Comparison of ENCODE assay signal across 25 cellular contexts in the genomic region with DNA sequence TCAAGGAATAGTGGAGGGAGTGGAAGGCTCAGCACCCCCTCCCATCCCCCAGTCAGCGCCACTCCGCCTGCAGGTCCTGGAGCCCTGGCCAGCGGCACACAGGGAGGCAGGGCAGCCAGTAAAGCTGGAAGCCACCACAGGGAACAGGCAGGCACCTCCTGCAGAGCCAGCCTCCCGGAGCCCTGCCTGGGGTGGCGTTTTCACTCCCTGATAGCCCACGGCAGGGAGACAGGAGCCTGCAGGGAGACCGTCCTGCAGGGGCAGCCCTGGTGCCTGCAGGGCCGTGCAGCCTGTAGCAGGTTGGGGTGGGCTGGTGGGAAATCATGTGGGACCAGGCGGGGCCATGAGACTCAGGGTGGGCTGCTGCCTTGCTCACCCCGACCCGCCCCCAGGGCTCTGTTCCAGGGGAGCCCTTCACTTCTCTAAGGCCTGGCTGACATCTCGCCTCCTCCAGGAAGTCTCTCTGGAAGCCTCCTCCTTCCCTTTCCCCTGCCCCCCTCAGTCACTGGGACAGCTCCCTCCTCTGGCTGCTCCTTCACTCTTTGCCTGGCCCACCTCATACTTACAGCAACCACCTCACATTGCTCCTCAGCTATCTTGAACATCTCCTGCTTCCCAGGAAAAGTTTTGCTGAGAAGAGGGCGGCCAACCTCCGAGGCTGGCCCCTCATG.
DNase-seq lines count a peak whose midpoint lies in the region; ATAC-seq, FAIRE-seq and TF ChIP-seq lines count a peak whose summit lies in the region.
"Had no signal": no experiment of that assay in that cellular context is flagged by ENCODE, and none has a peak within 500 bp of the region (broad histone marks: within the 10 kb centered on the region; RNA-seq: fewer than 3 reads in every experiment).

No MANE protein-coding gene starts in this region.

- no peak for TF ChIP-seq EP300 in K562 (IDR thresholded peaks at IDR 0.05; ENCODE audit: low read length)

- DNase-seq in Right ventricle myocardium inferior (ENCODE audit: missing footprints) (peak; percentile 26), right atrium auricular region (ENCODE audit: low spot score) (no peak), K562 (ENCODE audit: extremely low read depth in 1 of 4, low spot score in 3 of 4) (no peak), fibroblast of villous mesenchyme (ENCODE audit: low read depth) (no peak), RPMI8226 (no peak), mesendoderm (no peak)
- DNase-seq: ACHN, Calu3, DMS79 treated with DMSO at 0.1 percent for 48 hours, GF-D8, GOT3, HCEC 1CT, NCI-H1092, NCI-H1436 treated with DMSO at 0.1 percent for 48 hours, NCI-H187 treated with DMSO at 0.1 percent for 48 hours, NCI-H2171 treated with DMSO at 0.1 percent for 48 hours, NCI-H345, NCI-H524 treated with DMSO at 0.1 percent for 48 hours, NCI-H774, SHP77 had no signal

- H3K9ac ChIP-seq in K562 (ENCODE audit: insufficient read depth in 1 of 2, low read depth in 2 of 2, low read length in 2 of 2) (no peak overlapping the region), mesendoderm (ENCODE audit: low read length) (no peak overlapping the region)

- peaks cover 5% of the 10 kb centered on the region; the same call in 1 of the 2 replicates for H4K20me1 ChIP-seq in K562 (replicated peaks; ENCODE audit: control insufficient read depth, insufficient read depth, low read length)

- intact Hi-C loops in Right ventricle myocardium inferior (cut with DNase I), result loop anchor here (5.0 kb wide), 1 partner anchor 129 kb away; no protein-coding TSS in a partner anchor
- intact Hi-C loops in K562 (cut with micrococcal nuclease), result no loop called here

- TF ChIP-seq CTCF in right atrium auricular region (IDR thresholded peaks at IDR 0.05) (no peak), K562 (IDR thresholded peaks at IDR 0.05 in 2 of 3, conservative IDR thresholded peaks at IDR 0.05 in 1 of 3; ENCODE audit: insufficient read depth in 2 of 3, low read depth in 1 of 3, low read length in 3 of 3) (no peak), fibroblast of villous mesenchyme (IDR thresholded peaks at IDR 0.05; ENCODE audit: insufficient read depth, low read depth, low read length) (peak; percentile 4)

- BruUV-seq in K562 (replicated peaks; lab: Mats Ljungman, UMichigan), result no TSS peak

- no peaks in the 10 kb centered on the region for H3K27me3 ChIP-seq in right atrium auricular region
- peaks cover 30 to 95% of the 10 kb centered on the region in 2 experiments; a peak in 4 of 5 replicates for H3K27me3 ChIP-seq in K562 (ENCODE audit: control insufficient read depth in 2 of 2, insufficient read depth in 2 of 2, low read length in 2 of 2)
- no peaks in the 10 kb centered on the region for H3K27me3 ChIP-seq in mesendoderm (ENCODE audit: insufficient read depth, low read length, poor library complexity)

- in situ Hi-C loops in K562 (cut with MboI), result no loop called here

- H4K8ac ChIP-seq in mesendoderm (ENCODE audit: low read depth, low read length), result no peak overlapping the region

- H2BK15ac ChIP-seq in mesendoderm (replicated peaks; ENCODE audit: low read depth), result no peak overlapping the region

- no peak for TF ChIP-seq RAD21 in K562 (CRISPR knock-in tag; conservative IDR thresholded peaks at IDR 0.05 in 1 of 2, IDR thresholded peaks at IDR 0.05 in 1 of 2)

- H3K9me3 ChIP-seq in right atrium auricular region (no peaks in the 10 kb centered on the region), K562 (replicated peaks; ENCODE audit: control insufficient read depth, insufficient read depth, low read depth, low read length) (no peaks in the 10 kb centered on the region)

- H3K18ac ChIP-seq in mesendoderm (ENCODE audit: low read length), result no peak overlapping the region

- H3K4me1 ChIP-seq in right atrium auricular region (peaks cover 0 to 21% of the 10 kb centered on the region in 2 donors), K562 (replicated peaks in 1 of 2; ENCODE audit: control insufficient read depth in 2 of 2, insufficient read depth in 2 of 2, low read length in 2 of 2) (no peaks in the 10 kb centered on the region; a peak in 2 of 5 replicates), mesendoderm (ENCODE audit: control insufficient read depth, low read depth, low read length) (no peaks in the 10 kb centered on the region)

- H3K23ac ChIP-seq in mesendoderm (ENCODE audit: low read length), result no peak overlapping the region

- POLR2A ChIA-PET in K562 (lab: Yijun Ruan, JAX), result interaction anchor here (0.9 to 1.1 kb wide), 2 partner anchors 10 to 261 kb away, joined by 3 read pairs; no protein-coding TSS in a partner anchor

- H3K4me3 ChIP-seq in right atrium auricular region (no peak overlapping the region), K562 (no peak overlapping the region), fibroblast of villous mesenchyme (ENCODE audit: low read depth, low read length) (no peak overlapping the region), mesendoderm (ENCODE audit: low read length) (no peak overlapping the region)

- WGBS in K562 (ENCODE audit: insufficient coverage, low coverage, missing lambda C conversion rate), result 5% methylated on average over 13 of the region's 14 CpGs
- WGBS in mesendoderm (ENCODE audit: extremely low coverage, insufficient coverage, low lambda C conversion rate), result no CpG with 5 or more reads among the region's 14 CpGs

- H2BK120ac ChIP-seq in mesendoderm (ENCODE audit: low read depth, low read length), result no peak overlapping the region

- H4K5ac ChIP-seq in mesendoderm (ENCODE audit: low read length), result no peak overlapping the region

- no peak overlapping the region for H2AFZ ChIP-seq in K562 (ENCODE audit: low read depth, low read length)

- ATAC-seq in Right ventricle myocardium inferior (no peak), K562 (0 out of 3 replicates have a peak, but pooled peaks have one; percentile 19), GM18517 (IDR thresholded peaks at IDR 0.05; ENCODE audit: unreplicated experiment) (no peak)

- no peak for FAIRE-seq in K562 (lab: Jason Lieb, UNC)
- FAIRE-seq: GM12891, GM19239, RCC 7860 had no signal

- H3K27ac ChIP-seq in right atrium auricular region (no peak overlapping the region), K562 (ENCODE audit: extremely low read depth, low read depth, low read length) (no peak overlapping the region), mesendoderm (ENCODE audit: low read depth, low read length) (no peak overlapping the region)
- H3K27ac ChIP-seq: 22Rv1 had no signal

- H3K36me3 ChIP-seq in right atrium auricular region (no peaks in the 10 kb centered on the region), K562 (ENCODE audit: control insufficient read depth, insufficient read depth, low read length) (no peaks in the 10 kb centered on the region), mesendoderm (ENCODE audit: control insufficient read depth, insufficient read depth, low read length) (no peaks in the 10 kb centered on the region)

- H2BK5ac ChIP-seq in mesendoderm (ENCODE audit: low read length), result no peak overlapping the region

- H3K79me2 ChIP-seq in K562 (ENCODE audit: control insufficient read depth, insufficient read depth, low read length) (no peaks in the 10 kb centered on the region), mesendoderm (ENCODE audit: control insufficient read depth, insufficient read depth, low read length) (no peaks in the 10 kb centered on the region)

- CTCF ChIA-PET in K562 (lab: Yijun Ruan, JAX; ENCODE audit: low intra/inter-chr PET ratio), result no interaction called here

- H3K56ac ChIP-seq in mesendoderm (ENCODE audit: low read length), result no peak overlapping the region

- TF ChIP-seq POLR2A in K562 (conservative IDR thresholded peaks at IDR 0.05), result no peak

- no peaks in the 10 kb centered on the region for H3K79me1 ChIP-seq in mesendoderm (ENCODE audit: low read length)

- no peak overlapping the region for H3K4ac ChIP-seq in mesendoderm (ENCODE audit: low read depth, low read length)

- H3K4me2 ChIP-seq in K562 (ENCODE audit: insufficient read depth, low read length), result no peak overlapping the region
- H3K4me2 ChIP-seq in mesendoderm (ENCODE audit: low read length), result no peak overlapping the region

- no peak overlapping the region for H2AK5ac ChIP-seq in mesendoderm (ENCODE audit: low read length)

- H3K9me1 ChIP-seq in K562 (ENCODE audit: control insufficient read depth, insufficient read depth, low read length), result no peaks in the 10 kb centered on the region

TF ChIP-seq in K562, 482 proteins besides CTCF, POLR2A, EP300 and RAD21:
- TF ChIP-seq ZNF444 (CRISPR knock-in tag; IDR thresholded peaks at IDR 0.05) (no peak), RBM17 (IDR thresholded peaks at IDR 0.05; ENCODE audit: borderline replicate concordance, low read depth, low read length) (no peak), SMAD4 (CRISPR knock-in tag; conservative IDR thresholded peaks at IDR 0.05) (no peak), CBX1 (IDR thresholded peaks at IDR 0.05; ENCODE audit: low read depth) (no peak), ZFP36 (IDR thresholded peaks at IDR 0.05; ENCODE audit: low read depth, low read length, partially characterized antibody) (peak; percentile 92)
